ENCODE assay signal across 22 cellular contexts in genomic region chr5:54705994-54706616, GRCh38.
DNase-seq lines count a peak whose midpoint lies in the region; ATAC-seq, FAIRE-seq and TF ChIP-seq lines count a peak whose summit lies in the region.
"Had no signal": no experiment of that assay in that cellular context is flagged by ENCODE, and none has a peak within 500 bp of the region (broad histone marks: within the 10 kb centered on the region; RNA-seq: fewer than 3 reads in every experiment).

No MANE protein-coding gene starts in this region.

- BruUV-seq in IMR-90 (replicated peaks; lab: Mats Ljungman, UMichigan) (no TSS peak), HepG2 (replicated peaks; lab: Mats Ljungman, UMichigan) (no TSS peak)

- TF ChIP-seq EP300 in HepG2 (IDR thresholded peaks at IDR 0.05; ENCODE audit: low read depth in 2 of 2, low read length in 2 of 2) (no peak), HepG2 (CRISPR knock-in tag; IDR thresholded peaks at IDR 0.05; ENCODE audit: borderline replicate concordance) (no peak)

- H3K18ac ChIP-seq in IMR-90 (ENCODE audit: low read depth, low read length): peak overlapping the region; percentile 76

- H2BK5ac ChIP-seq in IMR-90 (ENCODE audit: low read depth, low read length, poor library complexity, severe bottlenecking): no peak overlapping the region

- intact Hi-C loops in IMR-90 (cut with micrococcal nuclease): no loop called here
- intact Hi-C loops in HepG2 (cut with micrococcal nuclease; ENCODE audit: unreplicated experiment): no loop called here

- TF ChIP-seq POLR2A in IMR-90 (IDR thresholded peaks at IDR 0.05; ENCODE audit: low read depth, low read length) (no peak), HepG2 (IDR thresholded peaks at IDR 0.05; ENCODE audit: insufficient read depth in 1 of 2, low read depth in 2 of 2, low read length in 2 of 2) (no peak)

- H3K9me3 ChIP-seq in IMR-90 (ENCODE audit: control insufficient read depth, insufficient read depth, low read length): no peaks in the 10 kb centered on the region
- no peaks in the 10 kb centered on the region for H3K9me3 ChIP-seq in HepG2 (ENCODE audit: low read length)
- H3K9me3 ChIP-seq: BLaER1 had no signal

- H4K5ac ChIP-seq in IMR-90 (ENCODE audit: low read depth, low read length): peak overlapping the region; percentile 73

- H3K27ac Mint-ChIP-seq in central memory CD8-positive, alpha-beta T cell (ENCODE audit: low read depth): no peak overlapping the region
- peak overlapping the region in 1 of 2 donors; percentile 30 for H3K27ac Mint-ChIP-seq in natural killer cell treated with Interleukin-12 subunit alpha and Interleukin-12 subunit beta and Interleukin-15 and Interleukin-18, amount 100 ng/mL, for 72 hours
- H3K27ac Mint-ChIP-seq in activated CD4-positive, alpha-beta T cell treated with anti-CD3 and anti-CD28 coated beads, Interleukin-2, amount 10 ng/mL, durations not matched to agents 7 days and 5 days: no peak overlapping the region
- H3K27ac Mint-ChIP-seq: CD8-positive, alpha-beta T cell had no signal

- no peak overlapping the region; the same call in 1 of the 2 replicates for H3K56ac ChIP-seq in IMR-90 (ENCODE audit: extremely low read depth, insufficient read depth, low read length)

- H3K27me3 ChIP-seq in IMR-90 (ENCODE audit: control insufficient read depth, insufficient read depth, low read length) (no peaks in the 10 kb centered on the region), HepG2 (ENCODE audit: control insufficient read depth in 1 of 2, insufficient read depth in 2 of 2, low read length in 2 of 2) (peaks cover 0 to 4% of the 10 kb centered on the region in 2 experiments; a peak in 1 of 5 replicates)
- H3K27me3 ChIP-seq: BLaER1 had no signal

- FAIRE-seq in HepG2 (lab: Jason Lieb, UNC): no peak
- FAIRE-seq: A204.1, H1, RCC 7860 had no signal

- H2AK5ac ChIP-seq in IMR-90 (ENCODE audit: low read depth, low read length): peak overlapping the region; percentile 62; the same call in 1 of the 2 replicates

- H3K27ac ChIP-seq in IMR-90 (ENCODE audit: insufficient read depth, low read length): peak overlapping the region; percentile 24; the same call in 1 of the 2 replicates
- no peak overlapping the region for H3K27ac ChIP-seq in HepG2 (ENCODE audit: extremely low read length, insufficient read depth, low read length)
- H3K27ac ChIP-seq: BLaER1, SK-N-MC had no signal

- peak overlapping the region; percentile 57; the same call in 1 of the 2 replicates for H4K91ac ChIP-seq in IMR-90 (ENCODE audit: insufficient read depth, low read depth, low read length)

- H3K9me3 Mint-ChIP-seq in central memory CD8-positive, alpha-beta T cell: no peaks in the 10 kb centered on the region
- H3K9me3 Mint-ChIP-seq in natural killer cell treated with Interleukin-12 subunit alpha and Interleukin-12 subunit beta and Interleukin-15 and Interleukin-18, amount 100 ng/mL, for 72 hours: no peaks in the 10 kb centered on the region
- H3K9me3 Mint-ChIP-seq in activated CD4-positive, alpha-beta T cell treated with anti-CD3 and anti-CD28 coated beads, Interleukin-2, amount 10 ng/mL, durations not matched to agents 7 days and 5 days: no peaks in the 10 kb centered on the region
- H3K9me3 Mint-ChIP-seq: CD8-positive, alpha-beta T cell had no signal

- H3K4me3 Mint-ChIP-seq in central memory CD8-positive, alpha-beta T cell: no peak overlapping the region
- peak overlapping the region; percentile 16 for H3K4me3 Mint-ChIP-seq in natural killer cell treated with Interleukin-12 subunit alpha and Interleukin-12 subunit beta and Interleukin-15 and Interleukin-18, amount 100 ng/mL, for 72 hours
- H3K4me3 Mint-ChIP-seq in activated CD4-positive, alpha-beta T cell treated with anti-CD3 and anti-CD28 coated beads, Interleukin-2, amount 10 ng/mL, durations not matched to agents 7 days and 5 days: no peak overlapping the region
- H3K4me3 Mint-ChIP-seq: CD8-positive, alpha-beta T cell had no signal

- no peak overlapping the region for H2AK9ac ChIP-seq in IMR-90 (replicated peaks; ENCODE audit: low read depth, low read length, poor library complexity)

- no CpG with 5 or more reads among the region's 1 CpG for WGBS in IMR-90 (ENCODE audit: extremely low coverage in 2 of 2, insufficient read length in 1 of 2), 2 experiments
- WGBS in HepG2 (ENCODE audit: low lambda C conversion rate): 0% methylated on average over 1 of the region's 1 CpG

- no peak for ATAC-seq in IMR-90 (ENCODE audit: low read depth)
- ATAC-seq in central memory CD8-positive, alpha-beta T cell (replicated peaks; ENCODE audit: extremely low read depth, poor library complexity, severe bottlenecking): peak; percentile 24
- peak in 1 of 2 donors; percentile 51 for ATAC-seq in natural killer cell treated with Interleukin-12 subunit alpha and Interleukin-12 subunit beta and Interleukin-15 and Interleukin-18, amount 100 ng/mL, for 72 hours
- ATAC-seq in GM18519 (IDR thresholded peaks at IDR 0.05; ENCODE audit: low FRiP score, unreplicated experiment): no peak
- ATAC-seq in HepG2: no peak
- ATAC-seq: CD8-positive, alpha-beta T cell; Right ventricle myocardium inferior had no signal

- H2AFZ ChIP-seq in IMR-90 (replicated peaks; ENCODE audit: low read length, poor library complexity): no peak overlapping the region
- H2AFZ ChIP-seq in HepG2 (ENCODE audit: low read length): no peak overlapping the region

- peak overlapping the region; percentile 83 for H3K14ac ChIP-seq in IMR-90 (replicated peaks; ENCODE audit: low read depth, low read length)

- no peak overlapping the region for H3K9ac ChIP-seq in IMR-90 (ENCODE audit: low read depth, low read length)
- H3K9ac ChIP-seq in HepG2 (ENCODE audit: insufficient read depth, low read depth, low read length): no peak overlapping the region
- H3K9ac ChIP-seq: BLaER1 had no signal

- H4K20me1 ChIP-seq in IMR-90 (ENCODE audit: insufficient read depth, low read length): no peaks in the 10 kb centered on the region
- H4K20me1 ChIP-seq in HepG2 (ENCODE audit: insufficient read depth, low read length): no peaks in the 10 kb centered on the region
- H4K20me1 ChIP-seq: BLaER1 had no signal

- 0 out of 2 replicates have a peak overlapping the region, but pooled peaks have one; percentile 17 for H3K23ac ChIP-seq in IMR-90 (ENCODE audit: low read depth, low read length)

- H4K8ac ChIP-seq in IMR-90 (ENCODE audit: low read depth in 2 of 2, low read length in 2 of 2): peak overlapping the region in 1 of 2 experiments; percentile 50; a peak in 1 of 4 replicates

- peak overlapping the region; percentile 92; the same call in 2 of the 3 replicates for H2BK15ac ChIP-seq in IMR-90 (ENCODE audit: low read depth, low read length)

- H3K9me1 ChIP-seq in IMR-90 (ENCODE audit: insufficient read depth, low read length): peaks cover 9% of the 10 kb centered on the region

- H3K4me3 ChIP-seq in IMR-90 (ENCODE audit: insufficient read depth, low read depth, low read length) (no peak overlapping the region), HepG2 (replicated peaks in 1 of 3; ENCODE audit: insufficient read depth in 1 of 3, low read depth in 2 of 3, low read length in 3 of 3) (no peak overlapping the region)
- H3K4me3 ChIP-seq: BLaER1, SK-N-MC had no signal

- H3K4me1 ChIP-seq in IMR-90 (ENCODE audit: control insufficient read depth, insufficient read depth, low read length) (peaks cover 18% of the 10 kb centered on the region), HepG2 (ENCODE audit: insufficient read depth, low read length) (no peaks in the 10 kb centered on the region)

- no peak for DNase-seq in IMR-90
- DNase-seq in NOMO-1 treated with dmso at 0.1 percent for 144 hours (lab: John Stamatoyannopoulos, UW; ENCODE audit: unreplicated experiment): peak; percentile 38
- no peak for DNase-seq in central memory CD8-positive, alpha-beta T cell (ENCODE audit: low spot score in 2 of 2)
- no peak for DNase-seq in natural killer cell treated with Interleukin-12 subunit alpha and Interleukin-12 subunit beta and Interleukin-15 and Interleukin-18, amount 100 ng/mL, for 72 hours (ENCODE audit: low spot score)
- DNase-seq in UCSD-AML1 (lab: John Stamatoyannopoulos, UW; ENCODE audit: unreplicated experiment): no peak
- DNase-seq in HepG2 (ENCODE audit: low spot score): no peak
- no peak for DNase-seq in activated CD4-positive, alpha-beta T cell treated with anti-CD3 and anti-CD28 coated beads, Interleukin-2, amount 10 ng/mL, durations not matched to agents 7 days and 5 days
- DNase-seq: Calu3; CD8-positive, alpha-beta T cell; GF-D8; KBM-7; NCI-H1436; NCI-H2029; NCI-H345; NCI-H524 treated with DMSO at 0.1 percent for 48 hours had no signal

- no peak overlapping the region for H3K4me2 ChIP-seq in IMR-90 (ENCODE audit: low read depth, low read length)
- no peak overlapping the region for H3K4me2 ChIP-seq in HepG2 (ENCODE audit: low read depth, low read length)
- H3K4me2 ChIP-seq: BLaER1 had no signal

- in situ Hi-C loops in IMR-90 (cut with MboI; ENCODE audit: low sequenced_read_pairs) (no loop called here), HepG2 (cut with HindIII; ENCODE audit: extremely low pct_ligation_motif_present, low pct_unique_long_range_greater_than_20kb) (no loop called here)

- peak overlapping the region; percentile 76 for H2BK120ac ChIP-seq in IMR-90 (ENCODE audit: low read depth, low read length)

- TF ChIP-seq CTCF in IMR-90 (conservative IDR thresholded peaks at IDR 0.05; ENCODE audit: low read depth, low read length) (no peak), HepG2 (CRISPR knock-in tag; IDR thresholded peaks at IDR 0.05) (no peak)

- POLR2A ChIA-PET in IMR-90 (lab: Charles Lee; ENCODE audit: unreplicated experiment) (no interaction called here), HepG2 (lab: Yijun Ruan, JAX) (no interaction called here)
- POLR2A ChIA-PET in activated CD4-positive, alpha-beta T cell treated with anti-CD3 and anti-CD28 coated beads, Interleukin-2, amount 10 ng/mL, durations not matched to agents 7 days and 5 days (lab: Charles Lee): no interaction called here

- no peak for TF ChIP-seq RAD21 in IMR-90 (IDR thresholded peaks at IDR 0.05; ENCODE audit: low read length)
- no peak for TF ChIP-seq RAD21 in HepG2 (CRISPR knock-in tag; IDR thresholded peaks at IDR 0.05)

- H3K27me3 Mint-ChIP-seq in central memory CD8-positive, alpha-beta T cell: no peaks in the 10 kb centered on the region
- no peaks in the 10 kb centered on the region for H3K27me3 Mint-ChIP-seq in natural killer cell treated with Interleukin-12 subunit alpha and Interleukin-12 subunit beta and Interleukin-15 and Interleukin-18, amount 100 ng/mL, for 72 hours
- peaks cover 3% of the 10 kb centered on the region for H3K27me3 Mint-ChIP-seq in activated CD4-positive, alpha-beta T cell treated with anti-CD3 and anti-CD28 coated beads, Interleukin-2, amount 10 ng/mL, durations not matched to agents 7 days and 5 days

- dilution Hi-C loops in IMR-90 (cut with HindIII; ENCODE audit: low sequenced_read_pairs, unreplicated experiment): no loop called here

- peaks cover 14% of the 10 kb centered on the region for H3K4me1 Mint-ChIP-seq in central memory CD8-positive, alpha-beta T cell
- H3K4me1 Mint-ChIP-seq in natural killer cell treated with Interleukin-12 subunit alpha and Interleukin-12 subunit beta and Interleukin-15 and Interleukin-18, amount 100 ng/mL, for 72 hours (ENCODE audit: low read depth in 2 of 2): peaks cover 12 to 16% of the 10 kb centered on the region in 2 donors
- H3K4me1 Mint-ChIP-seq in activated CD4-positive, alpha-beta T cell treated with anti-CD3 and anti-CD28 coated beads, Interleukin-2, amount 10 ng/mL, durations not matched to agents 7 days and 5 days: peaks cover 2% of the 10 kb centered on the region

- H3K36me3 Mint-ChIP-seq in central memory CD8-positive, alpha-beta T cell (ENCODE audit: insufficient read depth): no peaks in the 10 kb centered on the region
- no peaks in the 10 kb centered on the region for H3K36me3 Mint-ChIP-seq in natural killer cell treated with Interleukin-12 subunit alpha and Interleukin-12 subunit beta and Interleukin-15 and Interleukin-18, amount 100 ng/mL, for 72 hours
- H3K36me3 Mint-ChIP-seq in activated CD4-positive, alpha-beta T cell treated with anti-CD3 and anti-CD28 coated beads, Interleukin-2, amount 10 ng/mL, durations not matched to agents 7 days and 5 days (ENCODE audit: low read depth): no peaks in the 10 kb centered on the region
- H3K36me3 Mint-ChIP-seq: CD8-positive, alpha-beta T cell had no signal

- no peaks in the 10 kb centered on the region for H3K36me3 ChIP-seq in IMR-90 (ENCODE audit: control insufficient read depth, insufficient read depth, low read length)
- no peaks in the 10 kb centered on the region for H3K36me3 ChIP-seq in HepG2 (replicated peaks in 1 of 2; ENCODE audit: control insufficient read depth in 1 of 2, insufficient read depth in 2 of 2, low read length in 2 of 2)
- H3K36me3 ChIP-seq: BLaER1 had no signal

- CTCF ChIA-PET in IMR-90 (lab: Yijun Ruan, JAX) (no interaction called here), HepG2 (lab: Yijun Ruan, JAX; ENCODE audit: low intra/inter-chr PET ratio, low total read pairs) (no interaction called here)
- CTCF ChIA-PET in activated CD4-positive, alpha-beta T cell treated with anti-CD3 and anti-CD28 coated beads, Interleukin-2, amount 10 ng/mL, durations not matched to agents 7 days and 5 days (lab: Charles Lee): interaction anchor here (0.6 to 2.1 kb wide), 3 partner anchors 9 to 1272 kb away, joined by 4 to 7 read pairs (median 5); partner anchors contain the start of gene SNX18

- peaks cover 5 to 21% of the 10 kb centered on the region in 2 experiments; a peak in 3 of 4 replicates for H3K79me1 ChIP-seq in IMR-90 (ENCODE audit: low read depth in 1 of 2, low read length in 2 of 2)

- peak overlapping the region; percentile 69; the same call in 1 of the 2 replicates for H3K4ac ChIP-seq in IMR-90 (ENCODE audit: low read depth, low read length)

- H3K79me2 ChIP-seq in HepG2 (ENCODE audit: insufficient read depth, low read length): no peaks in the 10 kb centered on the region

- H2BK20ac ChIP-seq in IMR-90 (ENCODE audit: low read depth, low read length): peak overlapping the region; percentile 84
